Comparison of ENCODE assay signal across 12 cellular contexts in the genomic region with DNA sequence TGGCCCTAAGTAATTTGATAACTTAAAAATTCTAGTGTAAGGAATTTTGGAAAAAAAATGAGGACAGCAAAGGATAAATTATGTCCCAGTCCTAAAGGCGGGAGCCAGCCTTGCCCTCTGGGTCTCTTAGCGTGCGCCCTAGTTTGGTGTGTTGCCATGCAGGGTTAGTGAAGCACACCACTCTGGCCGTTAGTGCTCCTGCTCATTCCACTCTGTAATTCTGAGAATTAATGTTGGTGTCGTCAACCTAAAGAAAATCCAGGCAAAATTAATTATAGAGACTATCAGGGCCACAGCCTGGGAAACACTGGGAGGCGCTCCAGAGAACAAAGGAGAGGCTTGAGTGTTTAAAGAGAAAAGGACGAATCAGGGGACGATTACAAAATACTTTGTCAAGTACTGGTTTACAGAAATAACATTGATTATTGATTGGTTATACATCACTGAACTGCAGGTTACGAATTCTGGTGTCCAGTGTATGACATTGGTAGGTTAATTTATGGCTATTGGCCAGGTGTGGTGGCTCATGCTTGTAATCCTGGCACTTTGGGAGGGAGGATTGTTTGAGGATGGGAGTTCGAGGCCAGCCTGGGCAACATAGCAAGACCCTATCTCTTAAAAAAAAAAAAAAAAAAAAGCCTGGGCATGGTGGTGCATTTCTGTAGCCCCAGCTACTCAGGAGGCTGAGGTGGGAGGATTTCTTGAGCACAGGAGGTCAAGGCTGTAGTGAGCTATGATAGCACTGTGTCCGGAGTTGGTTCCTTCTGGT. TPM values are rescaled to one million over a fixed set of nuclear protein-coding genes. Genes with fewer than 3 reads are reported as not detected.
DNase-seq lines count a peak whose midpoint lies in the region; ATAC-seq and TF ChIP-seq lines count a peak whose summit lies in the region.
"Had no signal": no experiment of that assay in that cellular context is flagged by ENCODE, and none has a peak within 500 bp of the region (broad histone marks: within the 10 kb centered on the region; RNA-seq: fewer than 3 reads in every experiment).

No MANE protein-coding gene starts in this region.

- H3K36me3 Mint-ChIP-seq in CD4-positive, CD25-positive, alpha-beta regulatory T cell: no peaks in the 10 kb centered on the region
- H3K36me3 Mint-ChIP-seq in brain (peaks cover 30% of the 10 kb centered on the region), nephron (ENCODE audit: low read depth) (no peaks in the 10 kb centered on the region)

- H3K9me2 ChIP-seq in DOHH2 (replicated peaks; ENCODE audit: control insufficient read depth, low read length): no peaks in the 10 kb centered on the region

- H3K9me3 ChIP-seq in CD4-positive, CD25-positive, alpha-beta regulatory T cell (ENCODE audit: control insufficient read depth in 2 of 2, low read length in 2 of 2): no peaks in the 10 kb centered on the region
- H3K9me3 ChIP-seq in DOHH2 (ENCODE audit: control insufficient read depth, insufficient read depth, low read length): no peaks in the 10 kb centered on the region
- H3K9me3 ChIP-seq: suprapubic skin had no signal

- peak; percentile 10 for TF ChIP-seq CTCF in DOHH2 (IDR thresholded peaks at IDR 0.05; ENCODE audit: low read depth, low read length, poor library complexity, severe bottlenecking)
- TF ChIP-seq CTCF in brain (conservative IDR thresholded peaks at IDR 0.05): no peak
- no peak for TF ChIP-seq CTCF in nephron (IDR thresholded peaks at IDR 0.05; ENCODE audit: unreplicated experiment in 3 of 3)

- DNase-seq in CD4-positive, CD25-positive, alpha-beta regulatory T cell: no peak
- no peak for DNase-seq in activated effector memory CD4-positive, alpha-beta T cell treated with anti-CD3 and anti-CD28 coated beads, Interleukin-2, amount 50 U/mL, for 16 hours
- no peak for DNase-seq in activated CD4-positive, CD25-positive, alpha-beta regulatory T cell (lab: John Stamatoyannopoulos, UW)
- DNase-seq in cerebellum (ENCODE audit: low spot score): no peak
- DNase-seq: COR-L47; effector CD8-positive, alpha-beta T cell; hippocampal formation had no signal

- H3K27me3 Mint-ChIP-seq in CD4-positive, CD25-positive, alpha-beta regulatory T cell: no peaks in the 10 kb centered on the region
- H3K27me3 Mint-ChIP-seq in brain: no peaks in the 10 kb centered on the region
- H3K27me3 Mint-ChIP-seq in nephron (ENCODE audit: low read depth): no peaks in the 10 kb centered on the region

- H3K4me3 ChIP-seq in CD4-positive, CD25-positive, alpha-beta regulatory T cell (ENCODE audit: low read depth, low read length): no peak overlapping the region
- H3K4me3 ChIP-seq in DOHH2 (ENCODE audit: low read length): no peak overlapping the region

- H3K79me2 ChIP-seq in DOHH2 (ENCODE audit: control insufficient read depth, low read length): peaks cover 53% of the 10 kb centered on the region

- no peak for ATAC-seq in CD4-positive, CD25-positive, alpha-beta regulatory T cell (ENCODE audit: low read depth in 2 of 2)
- ATAC-seq in GM19023 (IDR thresholded peaks at IDR 0.05; ENCODE audit: unreplicated experiment): no peak

- no peak overlapping the region for H3K27ac ChIP-seq in CD4-positive, CD25-positive, alpha-beta regulatory T cell (ENCODE audit: insufficient read depth, low read length, poor library complexity, severe bottlenecking)
- H3K27ac ChIP-seq in DOHH2 (ENCODE audit: low read depth, low read length): no peak overlapping the region

- peak overlapping the region; percentile 71 to 95 (median 92) for H3K4me3 Mint-ChIP-seq in CD4-positive, CD25-positive, alpha-beta regulatory T cell
- H3K4me3 Mint-ChIP-seq in brain: peak overlapping the region in 4 of 5 experiments; percentile 30 to 83 (median 80)
- peak overlapping the region; percentile 71 to 89 (median 73) for H3K4me3 Mint-ChIP-seq in nephron

- H3K36me3 ChIP-seq in CD4-positive, CD25-positive, alpha-beta regulatory T cell (ENCODE audit: control insufficient read depth, insufficient read depth, low read length): no peaks in the 10 kb centered on the region
- H3K36me3 ChIP-seq in DOHH2 (ENCODE audit: control insufficient read depth, low read length): peaks cover 4% of the 10 kb centered on the region; the same call in 1 of the 2 replicates
- H3K36me3 ChIP-seq: suprapubic skin had no signal

- no peaks in the 10 kb centered on the region for H3K27me3 ChIP-seq in CD4-positive, CD25-positive, alpha-beta regulatory T cell (ENCODE audit: control insufficient read depth, insufficient read depth, low read length)
- H3K27me3 ChIP-seq in DOHH2 (ENCODE audit: control insufficient read depth, low read length): no peaks in the 10 kb centered on the region
- H3K27me3 ChIP-seq: suprapubic skin had no signal

- H3F3A ChIP-seq in DOHH2 (ENCODE audit: control insufficient read depth, insufficient read depth): peaks cover 21% of the 10 kb centered on the region

- peak overlapping the region in 2 of 3 donors; percentile 43 to 98 for H3K27ac Mint-ChIP-seq in CD4-positive, CD25-positive, alpha-beta regulatory T cell
- peak overlapping the region in 2 of 5 experiments; percentile 84 to 86 for H3K27ac Mint-ChIP-seq in brain
- peak overlapping the region; percentile 67 to 94 (median 85) for H3K27ac Mint-ChIP-seq in nephron

- H3K4me2 ChIP-seq in DOHH2 (ENCODE audit: low read length): no peak overlapping the region

- H3K9me3 Mint-ChIP-seq in CD4-positive, CD25-positive, alpha-beta regulatory T cell: no peaks in the 10 kb centered on the region
- H3K9me3 Mint-ChIP-seq in brain (peaks cover 0 to 5% (median 0%) of the 10 kb centered on the region in 5 experiments), nephron (no peaks in the 10 kb centered on the region)

- no peaks in the 10 kb centered on the region for H4K20me1 ChIP-seq in DOHH2 (ENCODE audit: control insufficient read depth, insufficient read depth, low read depth, low read length)

- H3K4me1 Mint-ChIP-seq in CD4-positive, CD25-positive, alpha-beta regulatory T cell: peaks cover 22 to 54% (median 36%) of the 10 kb centered on the region in 4 donors
- H3K4me1 Mint-ChIP-seq in brain (peaks cover 82% of the 10 kb centered on the region), nephron (peaks cover 57% of the 10 kb centered on the region)

- peaks cover 11% of the 10 kb centered on the region for H3K4me1 ChIP-seq in CD4-positive, CD25-positive, alpha-beta regulatory T cell (ENCODE audit: control insufficient read depth, insufficient read depth, low read length, poor library complexity, severe bottlenecking)
- H3K4me1 ChIP-seq in DOHH2 (ENCODE audit: control insufficient read depth, low read length): peaks cover 57% of the 10 kb centered on the region

RNA-seq across cellular contexts. Expression of a gene that starts 5.8 kb away (rescaled TPM):
- total RNA-seq in CD4-positive, CD25-positive, alpha-beta regulatory T cell: 9.6 TPM
- 10 to 100 TPM in 3 of 4 donors, 1 to 10 TPM in 1; 8.3 to 13.5 (median 12.6) TPM for polyA plus RNA-seq in CD4-positive, CD25-positive, alpha-beta regulatory T cell
- polyA plus RNA-seq in brain (ENCODE audit: insufficient read depth, low read depth, low replicate concordance): 4.6 TPM
- total RNA-seq in cerebellum: 15.9 TPM

RNA-seq across cellular contexts. Expression of a gene that starts 32.8 kb away (rescaled TPM):
- 115 TPM for total RNA-seq in CD4-positive, CD25-positive, alpha-beta regulatory T cell
- polyA plus RNA-seq in CD4-positive, CD25-positive, alpha-beta regulatory T cell: 10 to 100 TPM; 55.3 to 94.3 (median 64.7) TPM
- polyA plus RNA-seq in brain (ENCODE audit: insufficient read depth, low read depth, low replicate concordance): 32.1 TPM
- 41.6 TPM for total RNA-seq in cerebellum
